30 cellular contexts compared by ENCODE assay signal in genomic region chr6:44493132-44493531, GRCh38.
"Had no signal": no experiment of that assay in that cellular context is flagged by ENCODE, and none has a peak within 500 bp of the region (broad histone marks: within the 10 kb centered on the region; RNA-seq: fewer than 3 reads in every experiment).

No MANE protein-coding gene starts in this region.

- FAIRE-seq: endometrium, small intestine had no signal

- DNase-seq: activated B cell treated with CpG ODN at 0.5 μM for 24 hours; activated CD4-positive, alpha-beta T cell treated with anti-CD3 and anti-CD28 coated beads for 36 hours; activated CD4-positive, alpha-beta T cell treated with anti-CD3 and anti-CD28 coated beads, Interleukin-2, amount 50 U/mL, for 4 hours; activated CD8-positive, alpha-beta memory T cell treated with anti-CD3 and anti-CD28 coated beads for 24 hours; activated CD8-positive, alpha-beta memory T cell treated with anti-CD3 and anti-CD28 coated beads, Interleukin-2, amount 50 U/mL, for 4 hours; activated naive CD4-positive, alpha-beta T cell treated with anti-CD3 and anti-CD28 coated beads for 36 hours; activated T-cell treated with anti-CD3 and anti-CD28 coated beads, Interleukin-2, amount 50 U/mL, for 24 hours; body of pancreas; effector CD4-positive, alpha-beta T cell; erythroblast; foreskin melanocyte; immature natural killer cell; left cardiac atrium; mesenchymal stem cell; mucosa of descending colon; nephron progenitor cell; occipital lobe; small intestine; stimulated activated CD4-positive, alpha-beta T cell treated with anti-CD3 and anti-CD28 coated beads, Interleukin-15, amount 100 ng/mL, for 24 hours; stimulated activated CD4-positive, alpha-beta T cell treated with anti-CD3 and anti-CD28 coated beads, Interleukin-2, amount 100 ng/mL, for 48 hours; stimulated activated CD8-positive, alpha-beta memory T cell treated with anti-CD3 and anti-CD28 coated beads, Interleukin-4, amount 100 ng/mL, for 48 hours; stimulated activated naive CD4-positive, alpha-beta T cell; T-helper 17 cell; testis; uterus had no signal

- H3K9me3 ChIP-seq: body of pancreas, mucosa of descending colon, testis, uterus had no signal

- H3K4me2 ChIP-seq: hepatocyte had no signal

- H3K9me3 Mint-ChIP-seq: activated B cell treated with CpG ODN at 0.5 μM for 24 hours; activated naive CD4-positive, alpha-beta T cell treated with anti-CD3 and anti-CD28 coated beads for 36 hours; activated T-cell treated with anti-CD3 and anti-CD28 coated beads, Interleukin-2, amount 50 U/mL, for 24 hours; activated T-helper 17 cell treated with anti-CD3 and anti-CD28 coated beads, Interleukin-2, amount 50 U/mL, for 72 hours; dendritic cell treated with granulocyte-macrophage colony-stimulating factor and Interleukin-4, amounts not matched to agents 40 ng/mL and 50 ng/mL, for 4 days; immature natural killer cell; nephron progenitor cell had no signal

- H2AFZ ChIP-seq: hepatocyte had no signal

- H3K27me3 ChIP-seq: body of pancreas, hepatocyte, testis, uterus had no signal

- H3K4me3 Mint-ChIP-seq: activated B cell treated with CpG ODN at 0.5 μM for 24 hours; activated CD4-positive, alpha-beta T cell treated with anti-CD3 and anti-CD28 coated beads for 36 hours; activated naive CD4-positive, alpha-beta T cell treated with anti-CD3 and anti-CD28 coated beads for 36 hours; activated T-cell treated with anti-CD3 and anti-CD28 coated beads, Interleukin-2, amount 50 U/mL, for 24 hours; activated T-helper 17 cell treated with anti-CD3 and anti-CD28 coated beads, Interleukin-2, amount 50 U/mL, for 72 hours; dendritic cell treated with granulocyte-macrophage colony-stimulating factor and Interleukin-4, amounts not matched to agents 40 ng/mL and 50 ng/mL, for 4 days; immature natural killer cell; nephron progenitor cell; T-helper 17 cell had no signal

- H3K27ac Mint-ChIP-seq: activated B cell treated with CpG ODN at 0.5 μM for 24 hours; activated CD4-positive, alpha-beta T cell treated with anti-CD3 and anti-CD28 coated beads for 36 hours; activated naive CD4-positive, alpha-beta T cell treated with anti-CD3 and anti-CD28 coated beads for 36 hours; activated T-cell treated with anti-CD3 and anti-CD28 coated beads, Interleukin-2, amount 50 U/mL, for 24 hours; activated T-helper 17 cell treated with anti-CD3 and anti-CD28 coated beads, Interleukin-2, amount 50 U/mL, for 72 hours; dendritic cell treated with granulocyte-macrophage colony-stimulating factor and Interleukin-4, amounts not matched to agents 40 ng/mL and 50 ng/mL, for 4 days; immature natural killer cell; nephron progenitor cell; T-helper 17 cell had no signal

- H3K4me3 ChIP-seq: body of pancreas, hepatocyte, mucosa of descending colon, testis, uterus had no signal

- H3K36me3 ChIP-seq: uterus had no signal

- H3K27ac ChIP-seq: body of pancreas, testis, uterus had no signal

- H3K79me2 ChIP-seq: hepatocyte had no signal

- H3K4me1 Mint-ChIP-seq: activated B cell treated with CpG ODN at 0.5 μM for 24 hours; activated CD4-positive, alpha-beta T cell treated with anti-CD3 and anti-CD28 coated beads for 36 hours; activated T-helper 17 cell treated with anti-CD3 and anti-CD28 coated beads, Interleukin-2, amount 50 U/mL, for 72 hours; immature natural killer cell had no signal

- ATAC-seq: activated CD4-positive, alpha-beta T cell treated with anti-CD3 and anti-CD28 coated beads for 36 hours; activated T-helper 17 cell treated with anti-CD3 and anti-CD28 coated beads, Interleukin-2, amount 50 U/mL, for 72 hours; body of pancreas; left cardiac atrium; mucosa of descending colon; sciatic nerve; T-helper 17 cell had no signal
